8 cellular contexts compared by ENCODE assay signal in the genomic region with DNA sequence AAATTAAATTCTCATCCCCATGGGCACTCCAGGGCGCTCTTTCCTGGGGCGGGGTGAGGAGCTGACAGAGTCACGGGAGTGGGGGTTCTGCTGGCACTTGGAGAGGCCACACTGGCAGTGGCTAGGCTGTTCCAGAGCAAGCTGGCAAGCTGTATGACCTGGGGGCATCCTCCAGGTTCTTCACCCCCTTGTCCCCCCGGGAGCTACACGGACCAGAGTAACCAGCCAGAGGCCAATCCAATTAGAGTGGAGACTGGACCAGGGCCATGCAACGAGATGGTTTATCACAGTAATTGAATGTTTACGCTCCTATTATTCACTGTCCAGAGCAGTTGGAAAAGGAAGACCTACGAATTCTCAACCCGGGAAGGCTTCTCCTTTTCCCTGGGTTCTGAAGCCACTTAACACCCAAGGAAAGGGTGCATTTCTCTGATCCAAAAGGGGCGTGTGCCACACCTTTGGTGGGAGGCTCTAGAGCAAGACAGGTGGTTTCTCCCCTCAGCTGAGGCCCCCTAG. TPM values are rescaled to one million over a fixed set of nuclear protein-coding genes. Genes with fewer than 3 reads are reported as not detected.
DNase-seq lines count a peak whose midpoint lies in the region; ATAC-seq lines count a peak whose summit lies in the region.

No MANE protein-coding gene starts in this region.

- H3K27me3 ChIP-seq in layer of hippocampus (ENCODE audit: control insufficient read depth, insufficient read depth, low read length) = no peaks in the 10 kb centered on the region

- POLR2A ChIA-PET in activated CD4-positive, alpha-beta T cell treated with anti-CD3 and anti-CD28 coated beads for 36 hours (lab: Charles Lee) = interaction anchor here (0.6 to 4.0 kb wide), 9 partner anchors 14 to 335 kb away, joined by 3 to 43 read pairs (median 7); partner anchors contain the start of genes PTGR2 and ZNF410

- peaks cover 30% of the 10 kb centered on the region for H3K36me3 Mint-ChIP-seq in activated CD4-positive, alpha-beta T cell treated with anti-CD3 and anti-CD28 coated beads for 36 hours (ENCODE audit: low read depth)
- no peaks in the 10 kb centered on the region for H3K36me3 Mint-ChIP-seq in activated naive CD8-positive, alpha-beta T cell

- H3K4me3 Mint-ChIP-seq in activated CD4-positive, alpha-beta T cell treated with anti-CD3 and anti-CD28 coated beads for 36 hours = peak overlapping the region; percentile 84
- H3K4me3 Mint-ChIP-seq in activated naive CD8-positive, alpha-beta T cell = peak overlapping the region; percentile 92

- DNase-seq in activated CD4-positive, alpha-beta T cell treated with anti-CD3 and anti-CD28 coated beads for 36 hours = peak; percentile 26
- no peak for DNase-seq in activated CD4-positive, alpha-beta T cell treated with anti-CD3 and anti-CD28 coated beads for 4 hours
- DNase-seq in iPS-NIHi7 (ENCODE audit: extremely low spot score) (no peak), HCEC 1CT (no peak), NCI-H510A treated with DMSO at 0.1 percent for 48 hours (lab: John Stamatoyannopoulos, UW) (no peak)

- intact Hi-C loops in activated CD4-positive, alpha-beta T cell treated with anti-CD3 and anti-CD28 coated beads for 36 hours (cut with DNase I, micrococcal nuclease) = loop anchor here (1.0 to 2.0 kb wide), 4 partner anchors 29 to 128 kb away; partner anchors contain the start of gene ZNF410 (in 1 of the 2)

- no peaks in the 10 kb centered on the region for H3K9me3 Mint-ChIP-seq in activated CD4-positive, alpha-beta T cell treated with anti-CD3 and anti-CD28 coated beads for 36 hours (ENCODE audit: low read depth)
- no peaks in the 10 kb centered on the region for H3K9me3 Mint-ChIP-seq in activated naive CD8-positive, alpha-beta T cell (ENCODE audit: low read depth)

- CTCF ChIA-PET in activated CD4-positive, alpha-beta T cell treated with anti-CD3 and anti-CD28 coated beads for 36 hours (lab: Charles Lee) = interaction anchor here (0.7 to 9.7 kb wide), 18 partner anchors 9 to 130 kb away, joined by 3 to 116 read pairs (median 4); partner anchors contain the start of gene ZNF410

- peak overlapping the region; percentile 94 for H3K27ac Mint-ChIP-seq in activated CD4-positive, alpha-beta T cell treated with anti-CD3 and anti-CD28 coated beads for 36 hours
- H3K27ac Mint-ChIP-seq in activated naive CD8-positive, alpha-beta T cell = peak overlapping the region; percentile 97

- H3K27ac ChIP-seq in layer of hippocampus (ENCODE audit: low read depth, low read length) = peak overlapping the region; percentile 90
- peak overlapping the region; percentile 65 for H3K27ac ChIP-seq in temporal lobe (ENCODE audit: low read depth, low read length)

- no peak for ATAC-seq in activated CD4-positive, alpha-beta T cell treated with anti-CD3 and anti-CD28 coated beads for 36 hours

- peaks cover 78% of the 10 kb centered on the region for H3K4me1 Mint-ChIP-seq in activated CD4-positive, alpha-beta T cell treated with anti-CD3 and anti-CD28 coated beads for 36 hours
- peaks cover 84% of the 10 kb centered on the region for H3K4me1 Mint-ChIP-seq in activated naive CD8-positive, alpha-beta T cell (ENCODE audit: low read depth)

- no peaks in the 10 kb centered on the region for H3K27me3 Mint-ChIP-seq in activated CD4-positive, alpha-beta T cell treated with anti-CD3 and anti-CD28 coated beads for 36 hours
- no peaks in the 10 kb centered on the region for H3K27me3 Mint-ChIP-seq in activated naive CD8-positive, alpha-beta T cell

RNA-seq across cellular contexts. Expression of gene PNMA1, which starts 43.8 kb away (rescaled TPM):
- 10 to 100 TPM; 23.2 to 28.8 TPM for total RNA-seq in activated CD4-positive, alpha-beta T cell treated with anti-CD3 and anti-CD28 coated beads for 36 hours
- 113 TPM for total RNA-seq in temporal lobe
